In the genomic region with DNA sequence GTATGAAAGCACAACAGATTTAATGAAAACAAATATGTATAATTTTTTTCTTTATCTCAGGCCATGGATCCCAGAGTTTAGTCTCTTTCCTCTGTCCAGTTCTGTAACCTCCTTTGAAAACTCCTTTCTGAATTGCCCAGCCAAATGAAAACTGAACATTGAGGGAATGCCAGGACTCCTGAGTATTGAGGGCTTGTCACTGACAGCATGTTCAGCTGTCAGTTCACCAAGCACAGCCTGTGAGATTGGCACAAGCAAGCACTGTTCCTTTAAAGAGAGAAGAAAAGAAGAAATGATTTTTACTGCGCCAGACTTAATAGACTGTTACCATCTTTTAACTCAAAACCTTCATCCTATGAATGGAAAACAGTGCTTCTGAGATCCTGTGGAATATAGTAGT, we compare ENCODE assay signal across 21 cellular contexts. TPM values are rescaled to one million over a fixed set of nuclear protein-coding genes. Genes with fewer than 3 reads are reported as not detected.
DNase-seq lines count a peak whose midpoint lies in the region; ATAC-seq and TF ChIP-seq lines count a peak whose summit lies in the region.
"Had no signal": no experiment of that assay in that cellular context is flagged by ENCODE, and none has a peak within 500 bp of the region (broad histone marks: within the 10 kb centered on the region; RNA-seq: fewer than 3 reads in every experiment).

No MANE protein-coding gene starts in this region.

- peaks cover 5% of the 10 kb centered on the region for H3K36me3 Mint-ChIP-seq in T-helper 17 cell (ENCODE audit: low read depth)

- TF ChIP-seq CTCF in GM10248 (IDR thresholded peaks at IDR 0.05; ENCODE audit: control extremely low read depth, extremely low read depth, low read depth, missing control alignments), result no peak

- peaks cover 5% of the 10 kb centered on the region for H3K4me1 Mint-ChIP-seq in T-helper 17 cell

- H3K9me3 ChIP-seq in T-helper 17 cell (ENCODE audit: control insufficient read depth, low read length, poor library complexity, severe bottlenecking), result no peaks in the 10 kb centered on the region
- H3K9me3 ChIP-seq: BLaER1 treated with 17β-estradiol and CSF1 and Interleukin-3, amounts not matched to agents 10 nM and 100 nM had no signal

- H3K4me3 Mint-ChIP-seq in T-helper 17 cell, result no peak overlapping the region
- H3K4me3 Mint-ChIP-seq: HFFc6 had no signal

- ATAC-seq in left cardiac atrium (peak; percentile 74 to 90), T-helper 17 cell (no peak), HG02623 (IDR thresholded peaks at IDR 0.05; ENCODE audit: unreplicated experiment) (no peak), HG02870 (IDR thresholded peaks at IDR 0.05; ENCODE audit: unreplicated experiment) (no peak)

- intact Hi-C loops in left cardiac atrium (cut with DNase I), result no loop called here

- H3K27ac Mint-ChIP-seq in T-helper 17 cell, result no peak overlapping the region
- H3K27ac Mint-ChIP-seq: HFFc6 had no signal

- POLR2A ChIA-PET in GM10248 (lab: Yijun Ruan, JAX), result no interaction called here

- DNase-seq in Ammon's horn (ENCODE audit: low spot score) (peak; percentile 64), cerebellar cortex (ENCODE audit: low spot score) (peak; percentile 97), left cardiac atrium (no peak), pons (ENCODE audit: low spot score) (peak; percentile 53), GM10248 (ENCODE audit: extremely low spot score) (no peak), T-helper 17 cell (no peak)
- DNase-seq: CD8-positive, alpha-beta memory T cell; DMS53; EL; HFFc6; IMR-90; NCI-H1417 treated with DMSO at 0.1 percent for 48 hours; NCI-H187 treated with DMSO at 0.1 percent for 48 hours; NCI-H2227 treated with DMSO at 0.1 percent for 48 hours; NCI-H524; NCI-H82; OCI-M1; SHP77 treated with DMSO at 0.1 percent for 48 hours had no signal

- no peaks in the 10 kb centered on the region for H3K27me3 Mint-ChIP-seq in T-helper 17 cell
- H3K27me3 Mint-ChIP-seq: CD8-positive, alpha-beta memory T cell had no signal

- CTCF ChIA-PET in GM10248 (lab: Yijun Ruan, JAX), result interaction anchor here (1.8 kb wide), 1 partner anchor 14 kb away, joined by 13 read pairs; no protein-coding TSS in a partner anchor

RNA-seq across cellular contexts. Expression of gene TTC1, which starts 27.3 kb away (rescaled TPM):
- total RNA-seq in left cardiac atrium (10 to 100 TPM; 54.7 to 74.5 TPM), T-helper 17 cell (10 to 100 TPM; 24.0 to 24.3 TPM)

Comparison
In these comparisons a context has a peak if more than half of its experiments do, and no peak if none do; other contexts are left out.
1. DNase-seq: peak in Ammon's horn (single experiment), cerebellar cortex (single experiment) and pons (single experiment); none in left cardiac atrium (single experiment), GM10248 (single experiment) and T-helper 17 cell (0 of 3).
2. ATAC-seq: peak in left cardiac atrium (2 of 2); none in T-helper 17 cell (single experiment), HG02623 (single experiment) and HG02870 (single experiment).